ENCODE assay signal across 8 cellular contexts in the genomic region with DNA sequence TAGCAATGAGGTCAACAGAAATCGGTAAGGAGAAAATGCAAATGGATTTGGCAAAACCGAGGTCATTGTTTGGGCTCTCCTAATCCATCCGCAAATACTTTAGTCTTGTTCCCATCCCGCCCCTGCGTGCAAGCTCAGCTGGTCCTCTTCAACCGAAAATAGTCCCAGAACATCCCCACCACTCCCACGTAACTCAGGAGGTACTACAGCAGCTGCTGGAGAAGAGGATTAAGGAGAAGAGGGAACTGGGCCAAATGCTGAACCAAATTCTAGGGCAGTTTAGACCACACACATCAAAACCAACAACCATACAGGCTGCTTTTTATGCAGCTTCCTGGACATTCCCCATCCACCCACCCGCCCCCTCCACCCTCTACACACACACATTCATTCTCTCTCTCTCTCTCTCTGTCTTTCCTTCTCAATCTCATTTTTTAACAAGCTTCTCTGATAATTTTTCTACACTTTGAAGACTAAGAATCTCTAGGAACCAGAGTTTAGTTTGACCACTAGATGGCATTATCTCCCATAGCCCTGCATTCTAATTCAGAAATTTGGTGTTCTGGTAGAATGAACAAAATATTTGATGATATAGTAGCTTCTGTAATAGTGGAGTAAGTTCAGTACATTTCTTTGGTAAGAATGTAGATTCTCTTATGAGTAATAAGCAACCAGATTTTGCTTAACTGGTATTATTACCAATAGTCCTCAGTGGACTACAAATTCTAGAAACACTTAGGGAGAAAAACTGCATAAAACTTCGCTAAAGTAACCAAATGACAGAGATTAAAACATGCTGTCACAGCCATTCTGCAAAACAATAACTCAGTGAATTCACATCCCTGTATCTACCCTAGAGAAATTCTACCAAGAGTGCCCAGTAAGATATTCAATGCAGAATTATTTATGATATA. TPM values are rescaled to one million over a fixed set of nuclear protein-coding genes. Genes with fewer than 3 reads are reported as not detected.
DNase-seq lines count a peak whose midpoint lies in the region; ATAC-seq and TF ChIP-seq lines count a peak whose summit lies in the region.

No MANE protein-coding gene starts in this region.

- peak; percentile 63 for TF ChIP-seq CTCF in GM13977 (IDR thresholded peaks at IDR 0.05; ENCODE audit: extremely low read depth, insufficient read depth, missing control alignments)
- TF ChIP-seq CTCF in liver (IDR thresholded peaks at IDR 0.05; ENCODE audit: low read depth, low read length, missing input control), result peak; percentile 54

- peak; percentile 74 to 79 for TF ChIP-seq RAD21 in liver (IDR thresholded peaks at IDR 0.05)

- H3K27ac ChIP-seq in liver (ENCODE audit: low read depth in 1 of 2, low read length in 2 of 2), result no peak overlapping the region

- in situ Hi-C loops in GM13977 (cut with MboI; ENCODE audit: low pct_unique_long_range_greater_than_20kb, low sequenced_read_pairs, unreplicated experiment), result loop anchor here (25.0 kb wide), 1 partner anchor 109 kb away; no protein-coding TSS in a partner anchor

- H3K27me3 ChIP-seq in liver (ENCODE audit: control insufficient read depth in 4 of 4, insufficient read depth in 4 of 4, low read length in 3 of 4), result no peaks in the 10 kb centered on the region

- H3K9ac ChIP-seq in liver (ENCODE audit: low read depth in 1 of 2, low read length in 2 of 2), result no peak overlapping the region

- no peak overlapping the region for H3K4me3 ChIP-seq in liver (ENCODE audit: low read depth in 1 of 3, low read length in 3 of 3)

- no peaks in the 10 kb centered on the region for H3K36me3 ChIP-seq in liver (ENCODE audit: control insufficient read depth in 4 of 4, insufficient read depth in 3 of 4, low read depth in 1 of 4, low read length in 3 of 4)

- WGBS in liver, result 38% methylated on average over 9 of the region's 9 CpGs

- DNase-seq in AG20443 (ENCODE audit: low spot score), result peak; percentile 57
- DNase-seq in GM13977 (ENCODE audit: low spot score), result peak; percentile 20
- DNase-seq in NCI-H748 (lab: John Stamatoyannopoulos, UW; ENCODE audit: unreplicated experiment), result peak; percentile 25
- DNase-seq in central memory CD4-positive, alpha-beta T cell, result peak; percentile 5
- DNase-seq in stimulated activated CD4-positive, alpha-beta T cell treated with anti-CD3 and anti-CD28 coated beads, Interleukin-1b, Interleukin-23, amount 100 ng/mL, for 48 hours, result no peak
- no peak for DNase-seq in retina

- no peak for ATAC-seq in HG02852 (IDR thresholded peaks at IDR 0.05; ENCODE audit: unreplicated experiment)

- H3K9me3 ChIP-seq in liver (ENCODE audit: control insufficient read depth in 4 of 4, low read length in 3 of 4), result no peaks in the 10 kb centered on the region

- H3K4me1 ChIP-seq in liver (ENCODE audit: control insufficient read depth in 4 of 4, insufficient read depth in 4 of 4, low read length in 3 of 4), result no peaks in the 10 kb centered on the region

TF ChIP-seq in liver, 16 proteins besides CTCF, POLR2A, EP300 and RAD21:
- TF ChIP-seq, protein P1, sequence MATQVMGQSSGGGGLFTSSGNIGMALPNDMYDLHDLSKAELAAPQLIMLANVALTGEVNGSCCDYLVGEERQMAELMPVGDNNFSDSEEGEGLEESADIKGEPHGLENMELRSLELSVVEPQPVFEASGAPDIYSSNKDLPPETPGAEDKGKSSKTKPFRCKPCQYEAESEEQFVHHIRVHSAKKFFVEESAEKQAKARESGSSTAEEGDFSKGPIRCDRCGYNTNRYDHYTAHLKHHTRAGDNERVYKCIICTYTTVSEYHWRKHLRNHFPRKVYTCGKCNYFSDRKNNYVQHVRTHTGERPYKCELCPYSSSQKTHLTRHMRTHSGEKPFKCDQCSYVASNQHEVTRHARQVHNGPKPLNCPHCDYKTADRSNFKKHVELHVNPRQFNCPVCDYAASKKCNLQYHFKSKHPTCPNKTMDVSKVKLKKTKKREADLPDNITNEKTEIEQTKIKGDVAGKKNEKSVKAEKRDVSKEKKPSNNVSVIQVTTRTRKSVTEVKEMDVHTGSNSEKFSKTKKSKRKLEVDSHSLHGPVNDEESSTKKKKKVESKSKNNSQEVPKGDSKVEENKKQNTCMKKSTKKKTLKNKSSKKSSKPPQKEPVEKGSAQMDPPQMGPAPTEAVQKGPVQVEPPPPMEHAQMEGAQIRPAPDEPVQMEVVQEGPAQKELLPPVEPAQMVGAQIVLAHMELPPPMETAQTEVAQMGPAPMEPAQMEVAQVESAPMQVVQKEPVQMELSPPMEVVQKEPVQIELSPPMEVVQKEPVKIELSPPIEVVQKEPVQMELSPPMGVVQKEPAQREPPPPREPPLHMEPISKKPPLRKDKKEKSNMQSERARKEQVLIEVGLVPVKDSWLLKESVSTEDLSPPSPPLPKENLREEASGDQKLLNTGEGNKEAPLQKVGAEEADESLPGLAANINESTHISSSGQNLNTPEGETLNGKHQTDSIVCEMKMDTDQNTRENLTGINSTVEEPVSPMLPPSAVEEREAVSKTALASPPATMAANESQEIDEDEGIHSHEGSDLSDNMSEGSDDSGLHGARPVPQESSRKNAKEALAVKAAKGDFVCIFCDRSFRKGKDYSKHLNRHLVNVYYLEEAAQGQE (IDR thresholded peaks at IDR 0.05), result no peak
- TF ChIP-seq YY1 (IDR thresholded peaks at IDR 0.05) (no peak), RXRA (IDR thresholded peaks at IDR 0.05) (no peak), GABPA (IDR thresholded peaks at IDR 0.05 in 1 of 2, conservative IDR thresholded peaks at IDR 0.05 in 1 of 2) (no peak), JUND (IDR thresholded peaks at IDR 0.05) (no peak)

RNA-seq across cellular contexts. Expression of a gene that starts 52.1 kb away (rescaled TPM):
- total RNA-seq in liver, result under 1 TPM; under 0.01 to 0.14 TPM
- under 1 TPM in 1 of 2 donors, not detected in 1; 0.03 TPM for polyA plus RNA-seq in liver

Comparison
In these comparisons a context has a peak if more than half of its experiments do, and no peak if none do; other contexts are left out.
1. DNase-seq: peak in AG20443 (single experiment), GM13977 (single experiment), NCI-H748 (single experiment) and central memory CD4-positive, alpha-beta T cell (single experiment); none in stimulated activated CD4-positive, alpha-beta T cell treated with anti-CD3 and anti-CD28 coated beads, Interleukin-1b, Interleukin-23, amount 100 ng/mL, for 48 hours (single experiment) and retina (single experiment).